Comparison of ENCODE assay signal across 17 cellular contexts in genomic region chr1:5649795-5650194, GRCh38.
DNase-seq lines count a peak whose midpoint lies in the region; ATAC-seq and TF ChIP-seq lines count a peak whose summit lies in the region.
"Had no signal": no experiment of that assay in that cellular context is flagged by ENCODE, and none has a peak within 500 bp of the region (broad histone marks: within the 10 kb centered on the region; RNA-seq: fewer than 3 reads in every experiment).

No MANE protein-coding gene starts in this region.

- H4K8ac ChIP-seq in neuronal stem cell (ENCODE audit: low read depth, low read length) = no peak overlapping the region

- no peak overlapping the region for H3K4me3 Mint-ChIP-seq in activated CD8-positive, alpha-beta memory T cell treated with anti-CD3 and anti-CD28 coated beads, Interleukin-2, amount 10 ng/mL, durations not matched to agents 7 days and 5 days
- no peak overlapping the region for H3K4me3 Mint-ChIP-seq in endodermal cell
- H3K4me3 Mint-ChIP-seq: B cell; CD4-positive, alpha-beta memory T cell; H9 had no signal

- H4K91ac ChIP-seq in neuronal stem cell (ENCODE audit: low read depth, low read length, poor library complexity) = no peak overlapping the region

- H3K36me3 ChIP-seq in endodermal cell (ENCODE audit: control insufficient read depth, insufficient read depth, low read length) (no peaks in the 10 kb centered on the region), neuronal stem cell (replicated peaks in 1 of 2; ENCODE audit: control insufficient read depth in 2 of 2, insufficient read depth in 2 of 2, low read length in 2 of 2) (no peaks in the 10 kb centered on the region), spleen (no peaks in the 10 kb centered on the region), A673 (ENCODE audit: insufficient read depth, low read length, poor library complexity, severe bottlenecking) (no peaks in the 10 kb centered on the region), mammary epithelial cell (ENCODE audit: insufficient read depth, low read length) (no peaks in the 10 kb centered on the region)

- H3K4me3 ChIP-seq in endodermal cell (ENCODE audit: low read length) = no peak overlapping the region
- H3K4me3 ChIP-seq in neuronal stem cell (ENCODE audit: low read length in 2 of 2) = no peak overlapping the region
- no peak overlapping the region for H3K4me3 ChIP-seq in spleen
- no peak overlapping the region for H3K4me3 ChIP-seq in A673 (ENCODE audit: low read depth, low read length, poor library complexity, severe bottlenecking)
- no peak overlapping the region for H3K4me3 ChIP-seq in mammary epithelial cell (replicated peaks in 1 of 3; ENCODE audit: insufficient read depth in 1 of 3, low read depth in 2 of 3, low read length in 3 of 3)

- POLR2A ChIA-PET in A673 (lab: Charles Lee; ENCODE audit: low non-redundant PET) = no interaction called here

- no peak overlapping the region for H2BK12ac ChIP-seq in neuronal stem cell (ENCODE audit: low read length)

- TF ChIP-seq POLR2A in spleen (IDR thresholded peaks at IDR 0.05) = no peak

- intact Hi-C loops in spleen (cut with DNase I; ENCODE audit: low total_unique reads) (no loop called here), A673 (cut with micrococcal nuclease; ENCODE audit: unreplicated experiment) (no loop called here), mammary epithelial cell (cut with micrococcal nuclease) (loop anchor here (5.0 kb wide), 1 partner anchor 1002 kb away; no protein-coding TSS in a partner anchor)

- no peaks in the 10 kb centered on the region for H3K79me2 ChIP-seq in mammary epithelial cell (ENCODE audit: insufficient read depth, low read length)

- H3K27me3 Mint-ChIP-seq in activated CD8-positive, alpha-beta memory T cell treated with anti-CD3 and anti-CD28 coated beads, Interleukin-2, amount 10 ng/mL, durations not matched to agents 7 days and 5 days = peaks cover 9% of the 10 kb centered on the region
- H3K27me3 Mint-ChIP-seq in endodermal cell (ENCODE audit: insufficient read depth) = peaks cover 3% of the 10 kb centered on the region

- peak overlapping the region; percentile 60 for H2AK5ac ChIP-seq in neuronal stem cell (ENCODE audit: low read depth, low read length)

- H3K79me1 ChIP-seq in neuronal stem cell (ENCODE audit: low read depth, low read length) = no peaks in the 10 kb centered on the region

- H4K20me1 ChIP-seq in mammary epithelial cell (ENCODE audit: insufficient read depth, low read length) = no peaks in the 10 kb centered on the region

- no peak overlapping the region for H3K27ac ChIP-seq in endodermal cell (ENCODE audit: low read depth, low read length)
- H3K27ac ChIP-seq in neuronal stem cell (replicated peaks; ENCODE audit: low read length) = no peak overlapping the region
- H3K27ac ChIP-seq in spleen = no peak overlapping the region
- no peak overlapping the region for H3K27ac ChIP-seq in A673 (ENCODE audit: low read depth, low read length, poor library complexity, severe bottlenecking)
- H3K27ac ChIP-seq in mammary epithelial cell (ENCODE audit: insufficient read depth, low read depth, low read length) = no peak overlapping the region
- H3K27ac ChIP-seq: C4-2B had no signal

- no peak for ATAC-seq in activated CD8-positive, alpha-beta memory T cell treated with anti-CD3 and anti-CD28 coated beads, Interleukin-2, amount 10 ng/mL, durations not matched to agents 7 days and 5 days

- H2AFZ ChIP-seq in neuronal stem cell (ENCODE audit: low read length) (no peak overlapping the region), mammary epithelial cell (ENCODE audit: low read depth, low read length) (no peak overlapping the region)

- no peak overlapping the region for H3K14ac ChIP-seq in neuronal stem cell (ENCODE audit: low read length)

- WGBS in endodermal cell (ENCODE audit: insufficient coverage in 1 of 2, insufficient read length in 1 of 2), 2 experiments = 96 to 100% methylated on average over 2 to 5 of the region's 5 CpGs
- WGBS in neuronal stem cell (ENCODE audit: extremely low coverage in 2 of 2, insufficient read length in 2 of 2, insufficient replicate concordance in 1 of 2), 2 donors = no CpG with 5 or more reads among the region's 5 CpGs
- 84 to 92% (median 87%) methylated on average over 5 of the region's 5 CpGs for WGBS in spleen, 5 donors
- WGBS in mammary epithelial cell (ENCODE audit: low coverage, missing lambda C conversion rate) = 65% methylated on average over 5 of the region's 5 CpGs

- H3K9ac ChIP-seq in endodermal cell (ENCODE audit: extremely low read depth, low read length, poor library complexity, severe bottlenecking) = no peak overlapping the region
- no peak overlapping the region for H3K9ac ChIP-seq in neuronal stem cell (ENCODE audit: low read depth, low read length, poor library complexity)
- no peak overlapping the region for H3K9ac ChIP-seq in mammary epithelial cell (ENCODE audit: insufficient read depth, low read length)

- dilution Hi-C loops in mammary epithelial cell (cut with HindIII; ENCODE audit: low sequenced_read_pairs) = no loop called here

- no peak overlapping the region for H3K23ac ChIP-seq in neuronal stem cell (ENCODE audit: low read depth, low read length, poor library complexity)

- BruUV-seq in A673 (replicated peaks; lab: Mats Ljungman, UMichigan) (no TSS peak), mammary epithelial cell (replicated peaks; lab: Mats Ljungman, UMichigan) (no TSS peak)

- no peak for TF ChIP-seq CTCF in endodermal cell (conservative IDR thresholded peaks at IDR 0.05)
- no peak for TF ChIP-seq CTCF in spleen (IDR thresholded peaks at IDR 0.05 in 8 of 11, conservative IDR thresholded peaks at IDR 0.05 in 3 of 11)
- no peak for TF ChIP-seq CTCF in A673 (conservative IDR thresholded peaks at IDR 0.05; ENCODE audit: low read depth, low read length)
- no peak for TF ChIP-seq CTCF in mammary epithelial cell (conservative IDR thresholded peaks at IDR 0.05 in 1 of 2, IDR thresholded peaks at IDR 0.05 in 1 of 2; ENCODE audit: extremely low read depth in 1 of 2, insufficient read depth in 1 of 2, low read depth in 1 of 2, low read length in 2 of 2)

- H2BK15ac ChIP-seq in neuronal stem cell (ENCODE audit: low read length) = no peak overlapping the region

- in situ Hi-C loops in mammary epithelial cell (cut with MboI; ENCODE audit: low sequenced_read_pairs in 2 of 2) = no loop called here

- H2BK5ac ChIP-seq in neuronal stem cell (ENCODE audit: low read length) = no peak overlapping the region

- H3K4me2 ChIP-seq in neuronal stem cell (ENCODE audit: insufficient read depth, low read length, poor library complexity, severe bottlenecking) (no peak overlapping the region), mammary epithelial cell (ENCODE audit: insufficient read depth, low read depth, low read length) (no peak overlapping the region)

- no peak overlapping the region for H3K27ac Mint-ChIP-seq in activated CD8-positive, alpha-beta memory T cell treated with anti-CD3 and anti-CD28 coated beads, Interleukin-2, amount 10 ng/mL, durations not matched to agents 7 days and 5 days
- no peak overlapping the region for H3K27ac Mint-ChIP-seq in endodermal cell
- H3K27ac Mint-ChIP-seq: B cell; CD4-positive, alpha-beta memory T cell; H9 had no signal

- peak overlapping the region; percentile 27 for H3K18ac ChIP-seq in neuronal stem cell (ENCODE audit: low read length)

- H3K4me1 ChIP-seq in endodermal cell (ENCODE audit: control insufficient read depth, insufficient read depth, low read length) (no peaks in the 10 kb centered on the region), neuronal stem cell (ENCODE audit: control insufficient read depth in 2 of 2, insufficient read depth in 1 of 2, low read depth in 1 of 2, low read length in 2 of 2) (peaks cover 0 to 6% of the 10 kb centered on the region in 2 donors), spleen (no peaks in the 10 kb centered on the region), A673 (ENCODE audit: insufficient read depth, low read length, poor library complexity, severe bottlenecking) (no peaks in the 10 kb centered on the region), mammary epithelial cell (ENCODE audit: insufficient read depth, low read length) (peaks cover 18% of the 10 kb centered on the region)

- peaks cover 7% of the 10 kb centered on the region for H3K9me3 ChIP-seq in endodermal cell (ENCODE audit: control insufficient read depth, low read length)
- peaks cover 0 to 3% of the 10 kb centered on the region in 2 donors for H3K9me3 ChIP-seq in neuronal stem cell (replicated peaks in 1 of 2; ENCODE audit: control insufficient read depth in 2 of 2, insufficient read depth in 1 of 2, low read depth in 1 of 2, low read length in 2 of 2)
- peaks cover 0 to 20% (median 7%) of the 10 kb centered on the region in 8 donors for H3K9me3 ChIP-seq in spleen
- H3K9me3 ChIP-seq in A673 (ENCODE audit: low read depth, low read length, poor library complexity, severe bottlenecking) = no peaks in the 10 kb centered on the region
- peaks cover 11% of the 10 kb centered on the region for H3K9me3 ChIP-seq in mammary epithelial cell (replicated peaks; ENCODE audit: insufficient read depth, low read length)

- peaks cover 9% of the 10 kb centered on the region for H3K4me1 Mint-ChIP-seq in activated CD8-positive, alpha-beta memory T cell treated with anti-CD3 and anti-CD28 coated beads, Interleukin-2, amount 10 ng/mL, durations not matched to agents 7 days and 5 days
- H3K4me1 Mint-ChIP-seq in endodermal cell = peaks cover 21% of the 10 kb centered on the region
- H3K4me1 Mint-ChIP-seq: B cell had no signal

- CTCF ChIA-PET in activated CD8-positive, alpha-beta memory T cell treated with anti-CD3 and anti-CD28 coated beads, Interleukin-2, amount 10 ng/mL, durations not matched to agents 7 days and 5 days (lab: Charles Lee) = no interaction called here
- CTCF ChIA-PET in A673 (lab: Charles Lee) (no interaction called here), mammary epithelial cell (lab: Charles Lee; ENCODE audit: low non-redundant PET) (no interaction called here)

- H3K27me3 ChIP-seq in endodermal cell (ENCODE audit: control insufficient read depth, insufficient read depth, low read length, poor library complexity, severe bottlenecking) = no peaks in the 10 kb centered on the region
- H3K27me3 ChIP-seq in neuronal stem cell (ENCODE audit: control insufficient read depth in 3 of 3, insufficient read depth in 3 of 3, low read depth in 1 of 3, low read length in 3 of 3) = peaks cover 0 to 27% (median 0%) of the 10 kb centered on the region in 3 experiments
- peaks cover 0 to 58% (median 14%) of the 10 kb centered on the region in 7 donors for H3K27me3 ChIP-seq in spleen (replicated peaks in 1 of 7)
- peaks cover 25% of the 10 kb centered on the region for H3K27me3 ChIP-seq in A673 (replicated peaks; ENCODE audit: insufficient read depth, low read depth, low read length, poor library complexity)
- H3K27me3 ChIP-seq in mammary epithelial cell (ENCODE audit: insufficient read depth, low read length) = no peaks in the 10 kb centered on the region

- no peak overlapping the region for H3K4ac ChIP-seq in neuronal stem cell (ENCODE audit: low read length)

- no peaks in the 10 kb centered on the region for H3K36me3 Mint-ChIP-seq in activated CD8-positive, alpha-beta memory T cell treated with anti-CD3 and anti-CD28 coated beads, Interleukin-2, amount 10 ng/mL, durations not matched to agents 7 days and 5 days
- no peaks in the 10 kb centered on the region for H3K36me3 Mint-ChIP-seq in endodermal cell (ENCODE audit: low read depth)
- H3K36me3 Mint-ChIP-seq: CD4-positive, alpha-beta memory T cell had no signal

- H2BK120ac ChIP-seq in neuronal stem cell (ENCODE audit: low read depth, low read length) = no peak overlapping the region

- peak; percentile 27 for DNase-seq in activated CD8-positive, alpha-beta memory T cell treated with anti-CD3 and anti-CD28 coated beads, Interleukin-2, amount 10 ng/mL, durations not matched to agents 7 days and 5 days
- no peak for DNase-seq in activated CD8-positive, alpha-beta memory T cell treated with anti-CD3 and anti-CD28 coated beads for 24 hours
- DNase-seq in endodermal cell = peak; percentile 18
- no peak for DNase-seq in neuronal stem cell (ENCODE audit: low spot score)
- DNase-seq in spleen = no peak
- no peak for DNase-seq in A673 (ENCODE audit: low spot score)
- DNase-seq in mammary epithelial cell = no peak
- DNase-seq: 8988T; CD4-positive, alpha-beta memory T cell; COR-L47; DMS153; DMS79 treated with DMSO at 0.1 percent for 48 hours; EL; GOT3 had no signal

- peaks cover 3% of the 10 kb centered on the region for H3K9me3 Mint-ChIP-seq in activated CD8-positive, alpha-beta memory T cell treated with anti-CD3 and anti-CD28 coated beads, Interleukin-2, amount 10 ng/mL, durations not matched to agents 7 days and 5 days (ENCODE audit: low read depth)
- peaks cover 6% of the 10 kb centered on the region for H3K9me3 Mint-ChIP-seq in endodermal cell

Comparison
In these comparisons a context has a peak if more than half of its experiments do, and no peak if none do; other contexts are left out.
1. DNase-seq: peak in activated CD8-positive, alpha-beta memory T cell treated with anti-CD3 and anti-CD28 coated beads, Interleukin-2, amount 10 ng/mL, durations not matched to agents 7 days and 5 days (single experiment) and endodermal cell (single experiment); none in activated CD8-positive, alpha-beta memory T cell treated with anti-CD3 and anti-CD28 coated beads for 24 hours (single experiment), neuronal stem cell (single experiment), spleen (single experiment), A673 (single experiment) and mammary epithelial cell (single experiment).